1 cellular context compared by ENCODE assay signal in the genomic region with DNA sequence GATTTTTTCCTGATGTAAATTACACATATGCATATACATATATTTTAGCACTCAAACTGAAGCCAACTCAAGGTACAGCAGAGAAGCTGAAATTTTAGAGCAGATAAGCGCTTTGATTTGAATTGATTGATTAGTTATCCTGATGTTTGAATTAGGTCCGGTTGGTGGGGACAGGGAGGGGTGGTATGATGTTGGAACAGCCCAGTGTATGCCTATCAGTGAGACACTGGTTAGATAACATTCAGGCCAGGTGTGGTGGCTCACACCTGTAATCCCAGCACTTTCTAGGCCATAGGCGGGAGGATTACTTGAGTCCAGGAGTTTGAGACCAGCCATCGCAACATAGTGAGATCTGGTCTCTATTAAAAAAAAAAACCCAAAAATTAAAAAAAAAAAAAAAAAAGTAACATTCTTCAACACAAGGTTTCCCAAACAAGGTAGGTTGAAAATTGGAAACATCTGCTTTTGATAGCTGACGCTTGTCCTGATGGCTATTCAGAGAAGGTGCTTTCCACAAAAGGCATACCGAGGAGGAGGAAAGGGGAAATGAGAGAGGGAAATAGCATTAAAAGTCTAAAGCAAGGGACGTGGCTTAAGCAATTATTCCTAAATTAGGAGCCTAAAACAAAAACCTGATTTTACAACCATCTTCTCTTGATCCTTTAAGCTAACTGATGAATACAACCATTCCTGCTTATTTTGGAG.
TF ChIP-seq lines count a peak whose summit lies in the region.

No MANE protein-coding gene starts in this region.

TF ChIP-seq in GM12878, 131 proteins besides CTCF, POLR2A, EP300 and RAD21 (continued from another document and continues in another):
- TF ChIP-seq, protein P1, sequence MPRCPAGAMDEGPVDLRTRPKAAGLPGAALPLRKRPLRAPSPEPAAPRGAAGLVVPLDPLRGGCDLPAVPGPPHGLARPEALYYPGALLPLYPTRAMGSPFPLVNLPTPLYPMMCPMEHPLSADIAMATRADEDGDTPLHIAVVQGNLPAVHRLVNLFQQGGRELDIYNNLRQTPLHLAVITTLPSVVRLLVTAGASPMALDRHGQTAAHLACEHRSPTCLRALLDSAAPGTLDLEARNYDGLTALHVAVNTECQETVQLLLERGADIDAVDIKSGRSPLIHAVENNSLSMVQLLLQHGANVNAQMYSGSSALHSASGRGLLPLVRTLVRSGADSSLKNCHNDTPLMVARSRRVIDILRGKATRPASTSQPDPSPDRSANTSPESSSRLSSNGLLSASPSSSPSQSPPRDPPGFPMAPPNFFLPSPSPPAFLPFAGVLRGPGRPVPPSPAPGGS (IDR thresholded peaks at IDR 0.05; ENCODE audit: borderline replicate concordance, insufficient read depth, low read depth, low read length, poor library complexity, severe bottlenecking): no peak
- TF ChIP-seq SREBF1 (IDR thresholded peaks at IDR 0.05; ENCODE audit: low read length) (no peak), ZNF592 (IDR thresholded peaks at IDR 0.05) (no peak), BMI1 (IDR thresholded peaks at IDR 0.05; ENCODE audit: borderline replicate concordance) (0 out of 2 replicates have a peak, but pooled peaks have one; percentile 24), IKZF2 (IDR thresholded peaks at IDR 0.05) (peak; percentile 80 to 82), RB1 (IDR thresholded peaks at IDR 0.05; ENCODE audit: borderline replicate concordance) (no peak), RFX5 (IDR thresholded peaks at IDR 0.05; ENCODE audit: low read depth, low read length) (no peak), EED (IDR thresholded peaks at IDR 0.05; ENCODE audit: low read depth) (peak; percentile 52; the same call in 1 of the 2 replicates), JUNB (IDR thresholded peaks at IDR 0.05) (no peak), CBFB (IDR thresholded peaks at IDR 0.05; ENCODE audit: low read depth) (no peak), GATAD2B (conservative IDR thresholded peaks at IDR 0.05; ENCODE audit: low read depth) (no peak), NR2C1 (IDR thresholded peaks at IDR 0.05) (no peak), TAF1 (IDR thresholded peaks at IDR 0.05; ENCODE audit: borderline replicate concordance, low read depth, low read length) (no peak), ZNF207 (IDR thresholded peaks at IDR 0.05; ENCODE audit: borderline replicate concordance) (no peak), SMC3 (IDR thresholded peaks at IDR 0.05; ENCODE audit: borderline replicate concordance, low read length) (no peak), SRF (IDR thresholded peaks at IDR 0.05; ENCODE audit: low read depth in 2 of 2, low read length in 2 of 2) (no peak), ZNF217 (IDR thresholded peaks at IDR 0.05) (no peak), RCOR1 (conservative IDR thresholded peaks at IDR 0.05; ENCODE audit: low read depth, low read length) (no peak), ZSCAN29 (IDR thresholded peaks at IDR 0.05) (no peak), IRF5 (IDR thresholded peaks at IDR 0.05; ENCODE audit: borderline replicate concordance) (no peak), KDM1A (IDR thresholded peaks at IDR 0.05; ENCODE audit: borderline replicate concordance) (no peak), CBX5 (IDR thresholded peaks at IDR 0.05; ENCODE audit: low read depth) (no peak), TARDBP (IDR thresholded peaks at IDR 0.05; ENCODE audit: borderline replicate concordance) (no peak), PBX3 (IDR thresholded peaks at IDR 0.05; ENCODE audit: insufficient replicate concordance, low read depth, low read length) (no peak), HDAC2 (IDR thresholded peaks at IDR 0.05) (no peak), IRF4 (IDR thresholded peaks at IDR 0.05; ENCODE audit: low read depth, low read length) (0 out of 2 replicates have a peak, but pooled peaks have one; percentile 5), KAT2A (conservative IDR thresholded peaks at IDR 0.05; ENCODE audit: control insufficient read depth, low read depth, low read length) (no peak), ZBTB4 (CRISPR knock-in tag; IDR thresholded peaks at IDR 0.05) (no peak)
- TF ChIP-seq, protein P2, sequence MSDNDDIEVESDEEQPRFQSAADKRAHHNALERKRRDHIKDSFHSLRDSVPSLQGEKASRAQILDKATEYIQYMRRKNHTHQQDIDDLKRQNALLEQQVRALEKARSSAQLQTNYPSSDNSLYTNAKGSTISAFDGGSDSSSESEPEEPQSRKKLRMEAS (IDR thresholded peaks at IDR 0.05; ENCODE audit: low read depth, low read length): no peak
- TF ChIP-seq, protein P3, sequence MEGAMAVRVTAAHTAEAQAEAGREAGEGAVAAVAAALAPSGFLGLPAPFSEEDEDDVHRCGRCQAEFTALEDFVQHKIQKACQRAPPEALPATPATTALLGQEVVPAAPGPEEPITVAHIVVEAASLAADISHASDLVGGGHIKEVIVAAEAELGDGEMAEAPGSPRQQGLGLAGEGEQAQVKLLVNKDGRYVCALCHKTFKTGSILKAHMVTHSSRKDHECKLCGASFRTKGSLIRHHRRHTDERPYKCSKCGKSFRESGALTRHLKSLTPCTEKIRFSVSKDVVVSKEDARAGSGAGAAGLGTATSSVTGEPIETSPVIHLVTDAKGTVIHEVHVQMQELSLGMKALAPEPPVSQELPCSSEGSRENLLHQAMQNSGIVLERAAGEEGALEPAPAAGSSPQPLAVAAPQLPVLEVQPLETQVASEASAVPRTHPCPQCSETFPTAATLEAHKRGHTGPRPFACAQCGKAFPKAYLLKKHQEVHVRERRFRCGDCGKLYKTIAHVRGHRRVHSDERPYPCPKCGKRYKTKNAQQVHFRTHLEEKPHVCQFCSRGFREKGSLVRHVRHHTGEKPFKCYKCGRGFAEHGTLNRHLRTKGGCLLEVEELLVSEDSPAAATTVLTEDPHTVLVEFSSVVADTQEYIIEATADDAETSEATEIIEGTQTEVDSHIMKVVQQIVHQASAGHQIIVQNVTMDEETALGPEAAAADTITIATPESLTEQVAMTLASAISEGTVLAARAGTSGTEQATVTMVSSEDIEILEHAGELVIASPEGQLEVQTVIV (IDR thresholded peaks at IDR 0.05; ENCODE audit: borderline replicate concordance, partially characterized antibody): no peak
- TF ChIP-seq, protein P4, sequence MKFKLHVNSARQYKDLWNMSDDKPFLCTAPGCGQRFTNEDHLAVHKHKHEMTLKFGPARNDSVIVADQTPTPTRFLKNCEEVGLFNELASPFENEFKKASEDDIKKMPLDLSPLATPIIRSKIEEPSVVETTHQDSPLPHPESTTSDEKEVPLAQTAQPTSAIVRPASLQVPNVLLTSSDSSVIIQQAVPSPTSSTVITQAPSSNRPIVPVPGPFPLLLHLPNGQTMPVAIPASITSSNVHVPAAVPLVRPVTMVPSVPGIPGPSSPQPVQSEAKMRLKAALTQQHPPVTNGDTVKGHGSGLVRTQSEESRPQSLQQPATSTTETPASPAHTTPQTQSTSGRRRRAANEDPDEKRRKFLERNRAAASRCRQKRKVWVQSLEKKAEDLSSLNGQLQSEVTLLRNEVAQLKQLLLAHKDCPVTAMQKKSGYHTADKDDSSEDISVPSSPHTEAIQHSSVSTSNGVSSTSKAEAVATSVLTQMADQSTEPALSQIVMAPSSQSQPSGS (IDR thresholded peaks at IDR 0.05; ENCODE audit: low read length): no peak
- TF ChIP-seq, protein P5, sequence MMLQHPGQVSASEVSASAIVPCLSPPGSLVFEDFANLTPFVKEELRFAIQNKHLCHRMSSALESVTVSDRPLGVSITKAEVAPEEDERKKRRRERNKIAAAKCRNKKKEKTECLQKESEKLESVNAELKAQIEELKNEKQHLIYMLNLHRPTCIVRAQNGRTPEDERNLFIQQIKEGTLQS (IDR thresholded peaks at IDR 0.05; ENCODE audit: borderline replicate concordance, extremely low read depth, low read depth, low read length): no peak
- TF ChIP-seq, protein P6, sequence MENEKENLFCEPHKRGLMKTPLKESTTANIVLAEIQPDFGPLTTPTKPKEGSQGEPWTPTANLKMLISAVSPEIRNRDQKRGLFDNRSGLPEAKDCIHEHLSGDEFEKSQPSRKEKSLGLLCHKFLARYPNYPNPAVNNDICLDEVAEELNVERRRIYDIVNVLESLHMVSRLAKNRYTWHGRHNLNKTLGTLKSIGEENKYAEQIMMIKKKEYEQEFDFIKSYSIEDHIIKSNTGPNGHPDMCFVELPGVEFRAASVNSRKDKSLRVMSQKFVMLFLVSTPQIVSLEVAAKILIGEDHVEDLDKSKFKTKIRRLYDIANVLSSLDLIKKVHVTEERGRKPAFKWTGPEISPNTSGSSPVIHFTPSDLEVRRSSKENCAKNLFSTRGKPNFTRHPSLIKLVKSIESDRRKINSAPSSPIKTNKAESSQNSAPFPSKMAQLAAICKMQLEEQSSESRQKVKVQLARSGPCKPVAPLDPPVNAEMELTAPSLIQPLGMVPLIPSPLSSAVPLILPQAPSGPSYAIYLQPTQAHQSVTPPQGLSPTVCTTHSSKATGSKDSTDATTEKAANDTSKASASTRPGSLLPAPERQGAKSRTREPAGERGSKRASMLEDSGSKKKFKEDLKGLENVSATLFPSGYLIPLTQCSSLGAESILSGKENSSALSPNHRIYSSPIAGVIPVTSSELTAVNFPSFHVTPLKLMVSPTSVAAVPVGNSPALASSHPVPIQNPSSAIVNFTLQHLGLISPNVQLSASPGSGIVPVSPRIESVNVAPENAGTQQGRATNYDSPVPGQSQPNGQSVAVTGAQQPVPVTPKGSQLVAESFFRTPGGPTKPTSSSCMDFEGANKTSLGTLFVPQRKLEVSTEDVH (IDR thresholded peaks at IDR 0.05; ENCODE audit: low read depth, partially characterized antibody): no peak
- TF ChIP-seq, protein P7, sequence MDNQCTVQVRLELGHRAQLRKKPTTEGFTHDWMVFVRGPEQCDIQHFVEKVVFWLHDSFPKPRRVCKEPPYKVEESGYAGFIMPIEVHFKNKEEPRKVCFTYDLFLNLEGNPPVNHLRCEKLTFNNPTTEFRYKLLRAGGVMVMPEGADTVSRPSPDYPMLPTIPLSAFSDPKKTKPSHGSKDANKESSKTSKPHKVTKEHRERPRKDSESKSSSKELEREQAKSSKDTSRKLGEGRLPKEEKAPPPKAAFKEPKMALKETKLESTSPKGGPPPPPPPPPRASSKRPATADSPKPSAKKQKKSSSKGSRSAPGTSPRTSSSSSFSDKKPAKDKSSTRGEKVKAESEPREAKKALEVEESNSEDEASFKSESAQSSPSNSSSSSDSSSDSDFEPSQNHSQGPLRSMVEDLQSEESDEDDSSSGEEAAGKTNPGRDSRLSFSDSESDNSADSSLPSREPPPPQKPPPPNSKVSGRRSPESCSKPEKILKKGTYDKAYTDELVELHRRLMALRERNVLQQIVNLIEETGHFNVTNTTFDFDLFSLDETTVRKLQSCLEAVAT (IDR thresholded peaks at IDR 0.05): no peak
